ENCODE assay signal across 1 cellular context in genomic region chr14:22262881-22263280, GRCh38.
TF ChIP-seq lines count a peak whose summit lies in the region.

No MANE protein-coding gene starts in this region.

TF ChIP-seq in H1, 55 proteins besides CTCF, POLR2A, EP300 and RAD21 (continued from another document):
- TF ChIP-seq ASH2L (IDR thresholded peaks at IDR 0.05; ENCODE audit: low read length), result no peak
- no peak for TF ChIP-seq SRF (IDR thresholded peaks at IDR 0.05; ENCODE audit: low read depth, low read length)
- TF ChIP-seq NRF1 (IDR thresholded peaks at IDR 0.05; ENCODE audit: low read depth, low read length), result no peak
- TF ChIP-seq BRCA1 (IDR thresholded peaks at IDR 0.05; ENCODE audit: low read depth, low read length), result no peak
- TF ChIP-seq YY1 (IDR thresholded peaks at IDR 0.05; ENCODE audit: low read depth, low read length), result no peak
TF ChIP-seq in H1: peak in this region for 0.
